ENCODE assay signal across 7 cellular contexts in genomic region chr2:240385451-240386161, GRCh38. TPM values are rescaled to one million over a fixed set of nuclear protein-coding genes. Genes with fewer than 3 reads are reported as not detected.
DNase-seq lines count a peak whose midpoint lies in the region; ATAC-seq and TF ChIP-seq lines count a peak whose summit lies in the region.
"Not testable (repeated sequence)": the region's sequence is repeated elsewhere in the genome, so short reads cannot be mapped to it uniquely, and the experiment has no call there.

No MANE protein-coding gene starts in this region.

- not testable (repeated sequence) for TF ChIP-seq CTCF in chondrocyte (IDR thresholded peaks at IDR 0.05); foreskin keratinocyte (conservative IDR thresholded peaks at IDR 0.05); osteoblast (IDR thresholded peaks at IDR 0.05; ENCODE audit: extremely low read depth, low read depth, low read length)

- not testable (repeated sequence) for H3K36me3 Mint-ChIP-seq in chondrocyte (ENCODE audit: low read depth)

- H3K27ac ChIP-seq in foreskin keratinocyte; osteoblast (ENCODE audit: low read depth, low read length): not testable (repeated sequence)

- H3K36me3 ChIP-seq in osteoblast (ENCODE audit: insufficient read depth, low read length): not testable (repeated sequence)

- DNase-seq in EH (ENCODE audit: low read depth) (peak; percentile 39), LHCN-M2 (ENCODE audit: low read depth) (peak; percentile 30), T1000 (lab: John Stamatoyannopoulos, UW) (peak; percentile 23), chondrocyte (ENCODE audit: low spot score) (peak; percentile 72), osteoblast (ENCODE audit: insufficient read length, low spot score, missing footprints) (peak; percentile 86)
- not testable (repeated sequence) for DNase-seq in foreskin keratinocyte; left lobe of liver (ENCODE audit: low spot score)

- not testable (repeated sequence) for H3K4me2 ChIP-seq in osteoblast (ENCODE audit: insufficient read depth, low read length)

- not testable (repeated sequence) for H3K79me2 ChIP-seq in osteoblast (ENCODE audit: insufficient read depth, low read length)

- peak; percentile 58 for ATAC-seq in foreskin keratinocyte
- peak; percentile 24 for ATAC-seq in left lobe of liver

- H3K27me3 ChIP-seq in foreskin keratinocyte; osteoblast (ENCODE audit: insufficient read depth, low read length): not testable (repeated sequence)

- H3K4me1 ChIP-seq in foreskin keratinocyte: not testable (repeated sequence)
- peaks cover 13% of the 10 kb centered on the region for H3K4me1 ChIP-seq in osteoblast (ENCODE audit: insufficient read depth, low read length)

- H3K4me3 ChIP-seq in osteoblast (ENCODE audit: insufficient read depth, low read length): not testable (repeated sequence)

- not testable (repeated sequence) for H3K27ac Mint-ChIP-seq in chondrocyte (ENCODE audit: unreplicated experiment)

- not testable (repeated sequence) for H3K4me3 Mint-ChIP-seq in chondrocyte (ENCODE audit: unreplicated experiment)

- H3K9me3 ChIP-seq in osteoblast (ENCODE audit: low read depth, low read length): not testable (repeated sequence)

- not testable (repeated sequence) for H4K20me1 ChIP-seq in osteoblast (ENCODE audit: insufficient read depth, low read length)

- H3K27me3 Mint-ChIP-seq in chondrocyte (ENCODE audit: low read depth): not testable (repeated sequence)

- H2AFZ ChIP-seq in osteoblast (ENCODE audit: low read length): not testable (repeated sequence)

- H3K9me3 Mint-ChIP-seq in chondrocyte (ENCODE audit: low read depth): not testable (repeated sequence)

- peaks cover 18% of the 10 kb centered on the region for H3K4me1 Mint-ChIP-seq in chondrocyte (ENCODE audit: low read depth)

RNA-seq across cellular contexts. Expression of gene GPC1, which starts 49.9 kb away (rescaled TPM):
- total RNA-seq in LHCN-M2 (2014; rRNA removed) (118 and 124 TPM in 2 replicates), chondrocyte (261 to 354 TPM (median 264 TPM) in 3 replicates), foreskin keratinocyte (116 and 121 TPM in 2 replicates), left lobe of liver (29.4 TPM), osteoblast (44.8 and 54.3 TPM in 2 replicates)
- 313 TPM for polyA plus RNA-seq in LHCN-M2 (2012)
- polyA plus RNA-seq in foreskin keratinocyte: 109 and 114 TPM in 2 replicates
